Comparison of ENCODE assay signal across 20 cellular contexts in genomic region chr6:56725257-56725656, GRCh38.
A peak's percentile ranks its signal among the peaks of the same experiment; 100 is the strongest.
DNase-seq lines count a peak whose midpoint lies in the region; ATAC-seq, FAIRE-seq and TF ChIP-seq lines count a peak whose summit lies in the region.
"Had no signal": no experiment of that assay in that cellular context is flagged by ENCODE, and none has a peak within 500 bp of the region (broad histone marks: within the 10 kb centered on the region; RNA-seq: fewer than 3 reads in every experiment).

No MANE protein-coding gene starts in this region.

- H3K36me3 ChIP-seq in heart right ventricle (no peaks in the 10 kb centered on the region), rectal smooth muscle tissue (ENCODE audit: control insufficient read depth, insufficient read depth, low read length) (no peaks in the 10 kb centered on the region)
- H3K36me3 ChIP-seq: SJCRH30, upper lobe of left lung had no signal

- peaks cover 2 to 64% (median 49%) of the 10 kb centered on the region in 9 donors for H3K4me1 ChIP-seq in heart right ventricle
- peaks cover 9% of the 10 kb centered on the region for H3K4me1 ChIP-seq in rectal smooth muscle tissue (ENCODE audit: control insufficient read depth, insufficient read depth, low read length)
- H3K4me1 ChIP-seq: SJCRH30 had no signal

- H3K9me3 ChIP-seq in heart right ventricle = no peaks in the 10 kb centered on the region
- H3K9me3 ChIP-seq: SJCRH30, upper lobe of left lung had no signal

- H3K27ac ChIP-seq in heart right ventricle (peak overlapping the region in 7 of 10 donors; percentile 32 to 74 (median 59)), rectal smooth muscle tissue (ENCODE audit: low read depth, low read length) (peak overlapping the region; percentile 58)
- H3K27ac ChIP-seq: SJCRH30, upper lobe of left lung had no signal

- DNase-seq in GM12891 (ENCODE audit: insufficient read length, low spot score) = no peak
- DNase-seq in M059J (ENCODE audit: low read depth) = peak; percentile 40
- DNase-seq in heart right ventricle = no peak
- DNase-seq in hepatic stellate cell (ENCODE audit: low spot score) = no peak
- DNase-seq: activated CD4-positive, alpha-beta T cell treated with anti-CD3 and anti-CD28 coated beads for 1 hour; caudate nucleus; effector CD4-positive, alpha-beta T cell; mammary epithelial cell; NCI-H1417; NCI-H526; SJCRH30; stimulated activated CD4-positive, alpha-beta T cell treated with anti-CD3 and anti-CD28 coated beads, Interleukin-15, amount 100 ng/mL, for 24 hours; stimulated activated naive B cell treated with anti-CD40 and anti-IgM and Interleukin-4, amounts not matched to agents 10 μg/mL and 1 μg/mL and 100 μg/mL, for 72 hours; upper lobe of left lung had no signal

- intact Hi-C loops in heart right ventricle (cut with DNase I) = no loop called here

- peak; percentile 43 for FAIRE-seq in GM12891 (lab: Jason Lieb, UNC)
- FAIRE-seq: islet of Langerhans had no signal

- no peak for TF ChIP-seq CTCF in heart right ventricle (IDR thresholded peaks at IDR 0.05)

- ATAC-seq in heart right ventricle = peak in 5 of 8 donors; percentile 14 to 33 (median 26)
- ATAC-seq in HG02763 (IDR thresholded peaks at IDR 0.05; ENCODE audit: unreplicated experiment) = no peak
- ATAC-seq in GM19397 (IDR thresholded peaks at IDR 0.05; ENCODE audit: unreplicated experiment) = no peak
- ATAC-seq: activated T-helper 17 cell treated with anti-CD3 and anti-CD28 coated beads, Interleukin-2, amount 50 U/mL, for 72 hours; natural killer cell treated with Interleukin-12 subunit alpha and Interleukin-12 subunit beta and Interleukin-15 and Interleukin-18, amount 100 ng/mL, for 72 hours; stimulated activated naive B cell treated with anti-CD40 and anti-IgM and Interleukin-4, amounts not matched to agents 10 μg/mL and 1 μg/mL and 100 μg/mL, for 72 hours had no signal

- WGBS in heart right ventricle, 2 donors = 77 to 83% methylated on average over 2 of the region's 2 CpGs

- no peak overlapping the region for H3K4me3 ChIP-seq in heart right ventricle
- no peak overlapping the region for H3K4me3 ChIP-seq in rectal smooth muscle tissue (ENCODE audit: low read length)
- H3K4me3 ChIP-seq: SJCRH30, upper lobe of left lung had no signal

- TF ChIP-seq POLR2A in GM12891 (IDR thresholded peaks at IDR 0.05; ENCODE audit: low read depth, low read length) = no peak

- no peaks in the 10 kb centered on the region for H3K27me3 ChIP-seq in heart right ventricle
- no peaks in the 10 kb centered on the region for H3K27me3 ChIP-seq in rectal smooth muscle tissue (ENCODE audit: control insufficient read depth, insufficient read depth, low read length)
- H3K27me3 ChIP-seq: SJCRH30, upper lobe of left lung had no signal

- no peak overlapping the region for H3K9ac ChIP-seq in rectal smooth muscle tissue (ENCODE audit: low read length)

TF ChIP-seq in GM12891, 5 proteins besides CTCF, POLR2A, EP300 and RAD21:
- TF ChIP-seq SPI1 (IDR thresholded peaks at IDR 0.05; ENCODE audit: low read depth, low read length) = no peak
- no peak for TF ChIP-seq PAX5 (IDR thresholded peaks at IDR 0.05; ENCODE audit: insufficient read depth, low read length, severe bottlenecking)
- no peak for TF ChIP-seq POLR2AphosphoS5 (IDR thresholded peaks at IDR 0.05; ENCODE audit: low read depth, low read length)
- no peak for TF ChIP-seq TAF1 (IDR thresholded peaks at IDR 0.05; ENCODE audit: low read depth, low read length)
- no peak for TF ChIP-seq POU2F2 (IDR thresholded peaks at IDR 0.05; ENCODE audit: low read depth, low read length)
TF ChIP-seq in GM12891: peak in this region for 0.

Comparison
In these comparisons a context has a peak if more than half of its experiments do, and no peak if none do; other contexts are left out.
1. ATAC-seq: peak in heart right ventricle (5 of 8); none in HG02763 (single experiment) and GM19397 (single experiment).